Comparison of ENCODE assay signal across 1 cellular context in genomic region chr19:1749373-1750342, GRCh38.
A peak's percentile ranks its signal among the peaks of the same experiment; 100 is the strongest.
TF ChIP-seq lines count a peak whose summit lies in the region.

No MANE protein-coding gene starts in this region.

TF ChIP-seq in HEK293, 187 proteins besides CTCF, POLR2A, EP300 and RAD21 (continued from another document):
- TF ChIP-seq ZNF449 (tag by site-specific recombination; IDR thresholded peaks at IDR 0.05), result 0 out of 2 replicates have a peak, but pooled peaks have one; percentile 27
- no peak; the same call in none of the 2 replicates for TF ChIP-seq PATZ1 (tag by site-specific recombination; IDR thresholded peaks at IDR 0.05)
- no peak for TF ChIP-seq ZFHX2 (tag by site-specific recombination; conservative IDR thresholded peaks at IDR 0.05)
- TF ChIP-seq ZBTB8A (tag by site-specific recombination; IDR thresholded peaks at IDR 0.05), result peak; percentile 70
- no peak for TF ChIP-seq MEIS1 (CRISPR knock-in tag; IDR thresholded peaks at IDR 0.05; ENCODE audit: borderline replicate concordance)
- TF ChIP-seq IKZF3 (tag by site-specific recombination; IDR thresholded peaks at IDR 0.05), result 0 out of 2 replicates have a peak, but pooled peaks have one; percentile 16
- TF ChIP-seq ZBTB17 (tag by site-specific recombination; IDR thresholded peaks at IDR 0.05), result 0 out of 2 replicates have a peak, but pooled peaks have one; percentile 6
- 0 out of 2 replicates have a peak, but pooled peaks have one; percentile 44 for TF ChIP-seq ZNF660 (tag by site-specific recombination; IDR thresholded peaks at IDR 0.05)
- no peak for TF ChIP-seq ZNF658 (tag by site-specific recombination; IDR thresholded peaks at IDR 0.05)
- peak; percentile 42 for TF ChIP-seq ZBTB26 (tag by site-specific recombination; optimal IDR thresholded peaks at IDR 0.05)
- 0 out of 2 replicates have a peak, but pooled peaks have one; percentile 25 for TF ChIP-seq ZNF76 (tag by site-specific recombination; IDR thresholded peaks at IDR 0.05; ENCODE audit: borderline replicate concordance, low read depth)
